Comparison of ENCODE assay signal across 17 cellular contexts in the genomic region with DNA sequence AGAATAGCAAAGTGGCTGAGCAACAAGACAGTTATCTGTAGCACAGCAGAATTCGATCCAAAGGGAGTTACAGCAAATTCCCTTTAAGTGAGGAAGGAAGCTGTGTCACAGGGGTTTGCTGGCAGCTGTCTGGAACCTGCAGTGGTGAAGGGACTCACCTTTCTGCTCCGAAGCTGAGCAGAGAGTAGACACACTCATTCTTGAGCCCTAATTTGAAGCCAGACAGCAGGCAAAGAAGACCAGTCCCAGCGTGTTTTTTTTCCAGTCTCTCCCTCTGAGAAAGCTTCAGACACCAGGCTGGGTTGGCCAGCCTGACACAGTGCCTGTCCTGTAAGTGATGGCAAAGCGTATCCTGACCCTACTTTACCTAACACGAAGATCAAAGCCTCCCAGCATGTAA.
DNase-seq lines count a peak whose midpoint lies in the region; ATAC-seq and TF ChIP-seq lines count a peak whose summit lies in the region.
"Had no signal": no experiment of that assay in that cellular context is flagged by ENCODE, and none has a peak within 500 bp of the region (broad histone marks: within the 10 kb centered on the region; RNA-seq: fewer than 3 reads in every experiment).

No MANE protein-coding gene starts in this region.

- TF ChIP-seq CTCF in suprapubic skin (IDR thresholded peaks at IDR 0.05): no peak

- no peaks in the 10 kb centered on the region for H3K9me3 ChIP-seq in suprapubic skin
- H3K9me3 ChIP-seq: BLaER1 treated with 17β-estradiol and CSF1 and Interleukin-3, amounts not matched to agents 10 nM and 100 nM; Peyer's patch had no signal

- H3K36me3 ChIP-seq in suprapubic skin: no peaks in the 10 kb centered on the region
- H3K36me3 ChIP-seq: BLaER1 treated with 17β-estradiol and CSF1 and Interleukin-3, amounts not matched to agents 10 nM and 100 nM; Peyer's patch had no signal

- H3K27me3 Mint-ChIP-seq in dendritic cell treated with granulocyte-macrophage colony-stimulating factor and Interleukin-4, amounts not matched to agents 40 ng/mL and 50 ng/mL, for 4 days: peaks cover 3% of the 10 kb centered on the region

- peak overlapping the region; percentile 39 for H3K27ac ChIP-seq in layer of hippocampus (ENCODE audit: low read depth, low read length)
- peak overlapping the region; percentile 4 for H3K27ac ChIP-seq in suprapubic skin
- H3K27ac ChIP-seq: 22Rv1; BLaER1 treated with 17β-estradiol and CSF1 and Interleukin-3, amounts not matched to agents 10 nM and 100 nM; GM23248; Peyer's patch had no signal

- H3K27ac Mint-ChIP-seq in dendritic cell treated with granulocyte-macrophage colony-stimulating factor and Interleukin-4, amounts not matched to agents 40 ng/mL and 50 ng/mL, for 4 days: peak overlapping the region; percentile 50

- TF ChIP-seq EP300 in suprapubic skin (IDR thresholded peaks at IDR 0.05): no peak

- H3K36me3 Mint-ChIP-seq in dendritic cell treated with granulocyte-macrophage colony-stimulating factor and Interleukin-4, amounts not matched to agents 40 ng/mL and 50 ng/mL, for 4 days (ENCODE audit: low read depth): no peaks in the 10 kb centered on the region

- ATAC-seq in HG02798 (IDR thresholded peaks at IDR 0.05; ENCODE audit: poor library complexity, unreplicated experiment) (no peak), GM21367 (IDR thresholded peaks at IDR 0.05; ENCODE audit: unreplicated experiment) (no peak)

- 77% methylated on average over 5 of the region's 5 CpGs for WGBS in suprapubic skin

- peaks cover 34% of the 10 kb centered on the region for H3K4me1 Mint-ChIP-seq in dendritic cell treated with granulocyte-macrophage colony-stimulating factor and Interleukin-4, amounts not matched to agents 40 ng/mL and 50 ng/mL, for 4 days (ENCODE audit: low read depth)

- peaks cover 22% of the 10 kb centered on the region for H3K4me1 ChIP-seq in suprapubic skin
- H3K4me1 ChIP-seq: Peyer's patch had no signal

- intact Hi-C loops in dendritic cell treated with granulocyte-macrophage colony-stimulating factor and Interleukin-4, amounts not matched to agents 40 ng/mL and 50 ng/mL, for 4 days (cut with micrococcal nuclease): no loop called here

- H3K4me3 ChIP-seq in suprapubic skin: no peak overlapping the region
- H3K4me3 ChIP-seq: BLaER1 treated with 17β-estradiol and CSF1 and Interleukin-3, amounts not matched to agents 10 nM and 100 nM; GM23248; Peyer's patch had no signal

- TF ChIP-seq POLR2A in suprapubic skin (IDR thresholded peaks at IDR 0.05): no peak

- H3K27me3 ChIP-seq in layer of hippocampus (ENCODE audit: control insufficient read depth, insufficient read depth, low read length) (no peaks in the 10 kb centered on the region), suprapubic skin (no peaks in the 10 kb centered on the region)
- H3K27me3 ChIP-seq: BLaER1 treated with 17β-estradiol and CSF1 and Interleukin-3, amounts not matched to agents 10 nM and 100 nM; Peyer's patch had no signal

- H3K4me3 Mint-ChIP-seq in dendritic cell treated with granulocyte-macrophage colony-stimulating factor and Interleukin-4, amounts not matched to agents 40 ng/mL and 50 ng/mL, for 4 days: no peak overlapping the region

- DNase-seq in DMS53 (lab: John Stamatoyannopoulos, UW) (peak; percentile 50), DMS53 treated with DMSO at 0.1 percent for 48 hours (lab: John Stamatoyannopoulos, UW; ENCODE audit: unreplicated experiment) (no peak), suprapubic skin (ENCODE audit: low spot score in 2 of 2) (no peak), mucosa of gallbladder (ENCODE audit: low spot score) (no peak)
- DNase-seq: DMS153, GM23248, KBM-7, NCI-H1092, NCI-H1694, NCI-H774, Peyer's patch had no signal

- no peaks in the 10 kb centered on the region for H3K9me3 Mint-ChIP-seq in dendritic cell treated with granulocyte-macrophage colony-stimulating factor and Interleukin-4, amounts not matched to agents 40 ng/mL and 50 ng/mL, for 4 days
